20 cellular contexts compared by ENCODE assay signal in genomic region chr10:15710455-15710854, GRCh38. TPM values are rescaled to one million over a fixed set of nuclear protein-coding genes. Genes with fewer than 3 reads are reported as not detected.
"Had no signal": no experiment of that assay in that cellular context is flagged by ENCODE, and none has a peak within 500 bp of the region (broad histone marks: within the 10 kb centered on the region; RNA-seq: fewer than 3 reads in every experiment).

No MANE protein-coding gene starts in this region.

- H3K9me3 ChIP-seq: esophagus muscularis mucosa, psoas muscle, stomach, tibial nerve, upper lobe of left lung, uterus had no signal

- H3K4me3 ChIP-seq: esophagus muscularis mucosa, psoas muscle, stomach, tibial nerve, upper lobe of left lung, uterus had no signal

- H3K27me3 ChIP-seq: esophagus muscularis mucosa, foreskin keratinocyte, tibial nerve, upper lobe of left lung, uterus had no signal

- H3K27ac ChIP-seq: esophagus muscularis mucosa, foreskin keratinocyte, psoas muscle, stomach, tibial nerve, uterus had no signal

- H3K4me1 ChIP-seq: esophagus muscularis mucosa, foreskin keratinocyte, psoas muscle, tibial nerve, uterus had no signal

- DNase-seq: central memory CD4-positive, alpha-beta T cell; effector memory CD4-positive, alpha-beta T cell; foreskin keratinocyte; mammary epithelial cell; naive thymus-derived CD8-positive, alpha-beta T cell; nephron progenitor cell; nucleus accumbens; psoas muscle; right cardiac atrium; small intestine; stimulated activated CD4-positive, alpha-beta T cell treated with anti-CD3 and anti-CD28 coated beads, Interleukin-15, amount 100 ng/mL, for 24 hours; stimulated activated CD4-positive, alpha-beta T cell treated with anti-CD3 and anti-CD28 coated beads, Interleukin-4, amount 100 ng/mL, for 1 hour; stimulated activated CD8-positive, alpha-beta memory T cell treated with anti-CD3 and anti-CD28 coated beads, Interleukin-4, amount 100 ng/mL, for 48 hours; stimulated activated naive CD4-positive, alpha-beta T cell treated with Interleukin-2 at 50 U/mL for 16 hours; stomach; uterus had no signal

- H3K36me3 ChIP-seq: esophagus muscularis mucosa, stomach, tibial nerve, upper lobe of left lung, uterus had no signal

- ATAC-seq: foreskin keratinocyte; naive thymus-derived CD8-positive, alpha-beta T cell; right cardiac atrium had no signal

RNA-seq across cellular contexts. Expression of gene ITGA8, which starts 9.3 kb away (rescaled TPM):
- total RNA-seq: foreskin keratinocyte; myocyte; naive thymus-derived CD8-positive, alpha-beta T cell had no signal
